ENCODE assay signal across 2 cellular contexts in the genomic region with DNA sequence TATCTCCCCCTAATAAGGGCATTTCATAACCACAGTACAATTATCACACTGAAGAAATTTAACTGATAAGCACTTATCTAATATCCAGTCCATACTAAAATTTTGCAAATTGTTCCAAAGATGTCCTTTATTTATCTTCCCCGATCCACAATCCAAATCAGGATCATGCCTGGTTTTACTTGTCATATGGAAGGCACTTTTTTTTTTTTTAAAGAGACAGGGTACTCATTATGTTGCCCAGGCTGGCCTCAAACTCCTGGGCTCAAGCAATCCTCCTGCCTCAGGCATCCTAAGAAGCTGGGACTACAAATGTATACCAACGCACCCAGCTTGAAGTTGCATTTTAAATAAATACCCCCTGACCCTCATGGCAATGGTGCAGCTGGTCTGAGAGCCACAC.
TF ChIP-seq lines count a peak whose summit lies in the region.

No MANE protein-coding gene starts in this region.

TF ChIP-seq in SK-N-SH treated with all-trans-retinoic acid at 6 μM for 48 hours, 23 proteins besides CTCF, POLR2A, EP300 and RAD21:
- TF ChIP-seq, protein P1, sequence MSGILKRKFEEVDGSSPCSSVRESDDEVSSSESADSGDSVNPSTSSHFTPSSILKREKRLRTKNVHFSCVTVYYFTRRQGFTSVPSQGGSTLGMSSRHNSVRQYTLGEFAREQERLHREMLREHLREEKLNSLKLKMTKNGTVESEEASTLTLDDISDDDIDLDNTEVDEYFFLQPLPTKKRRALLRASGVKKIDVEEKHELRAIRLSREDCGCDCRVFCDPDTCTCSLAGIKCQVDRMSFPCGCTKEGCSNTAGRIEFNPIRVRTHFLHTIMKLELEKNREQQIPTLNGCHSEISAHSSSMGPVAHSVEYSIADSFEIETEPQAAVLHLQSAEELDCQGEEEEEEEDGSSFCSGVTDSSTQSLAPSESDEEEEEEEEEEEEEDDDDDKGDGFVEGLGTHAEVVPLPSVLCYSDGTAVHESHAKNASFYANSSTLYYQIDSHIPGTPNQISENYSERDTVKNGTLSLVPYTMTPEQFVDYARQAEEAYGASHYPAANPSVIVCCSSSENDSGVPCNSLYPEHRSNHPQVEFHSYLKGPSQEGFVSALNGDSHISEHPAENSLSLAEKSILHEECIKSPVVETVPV (CRISPR knock-in tag; IDR thresholded peaks at IDR 0.05) = no peak
- no peak for TF ChIP-seq OSR1 (CRISPR knock-in tag; IDR thresholded peaks at IDR 0.05)
- TF ChIP-seq BACH2 (CRISPR knock-in tag; IDR thresholded peaks at IDR 0.05; ENCODE audit: borderline replicate concordance) = no peak
- TF ChIP-seq, protein P2, sequence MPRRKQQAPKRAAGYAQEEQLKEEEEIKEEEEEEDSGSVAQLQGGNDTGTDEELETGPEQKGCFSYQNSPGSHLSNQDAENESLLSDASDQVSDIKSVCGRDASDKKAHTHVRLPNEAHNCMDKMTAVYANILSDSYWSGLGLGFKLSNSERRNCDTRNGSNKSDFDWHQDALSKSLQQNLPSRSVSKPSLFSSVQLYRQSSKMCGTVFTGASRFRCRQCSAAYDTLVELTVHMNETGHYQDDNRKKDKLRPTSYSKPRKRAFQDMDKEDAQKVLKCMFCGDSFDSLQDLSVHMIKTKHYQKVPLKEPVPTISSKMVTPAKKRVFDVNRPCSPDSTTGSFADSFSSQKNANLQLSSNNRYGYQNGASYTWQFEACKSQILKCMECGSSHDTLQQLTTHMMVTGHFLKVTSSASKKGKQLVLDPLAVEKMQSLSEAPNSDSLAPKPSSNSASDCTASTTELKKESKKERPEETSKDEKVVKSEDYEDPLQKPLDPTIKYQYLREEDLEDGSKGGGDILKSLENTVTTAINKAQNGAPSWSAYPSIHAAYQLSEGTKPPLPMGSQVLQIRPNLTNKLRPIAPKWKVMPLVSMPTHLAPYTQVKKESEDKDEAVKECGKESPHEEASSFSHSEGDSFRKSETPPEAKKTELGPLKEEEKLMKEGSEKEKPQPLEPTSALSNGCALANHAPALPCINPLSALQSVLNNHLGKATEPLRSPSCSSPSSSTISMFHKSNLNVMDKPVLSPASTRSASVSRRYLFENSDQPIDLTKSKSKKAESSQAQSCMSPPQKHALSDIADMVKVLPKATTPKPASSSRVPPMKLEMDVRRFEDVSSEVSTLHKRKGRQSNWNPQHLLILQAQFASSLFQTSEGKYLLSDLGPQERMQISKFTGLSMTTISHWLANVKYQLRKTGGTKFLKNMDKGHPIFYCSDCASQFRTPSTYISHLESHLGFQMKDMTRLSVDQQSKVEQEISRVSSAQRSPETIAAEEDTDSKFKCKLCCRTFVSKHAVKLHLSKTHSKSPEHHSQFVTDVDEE (CRISPR knock-in tag; IDR thresholded peaks at IDR 0.05) = no peak
- no peak for TF ChIP-seq PPARA (CRISPR knock-in tag; IDR thresholded peaks at IDR 0.05; ENCODE audit: borderline replicate concordance)
- TF ChIP-seq ZNF70 (CRISPR knock-in tag; IDR thresholded peaks at IDR 0.05) = no peak
- TF ChIP-seq SNAI2 (CRISPR knock-in tag; IDR thresholded peaks at IDR 0.05) = no peak
TF ChIP-seq in SK-N-SH treated with all-trans-retinoic acid at 6 μM for 48 hours: peak in this region for 0.

TF ChIP-seq in A549, 52 proteins besides CTCF, POLR2A, EP300 and RAD21 (continued from another document):
- TF ChIP-seq, protein P3, sequence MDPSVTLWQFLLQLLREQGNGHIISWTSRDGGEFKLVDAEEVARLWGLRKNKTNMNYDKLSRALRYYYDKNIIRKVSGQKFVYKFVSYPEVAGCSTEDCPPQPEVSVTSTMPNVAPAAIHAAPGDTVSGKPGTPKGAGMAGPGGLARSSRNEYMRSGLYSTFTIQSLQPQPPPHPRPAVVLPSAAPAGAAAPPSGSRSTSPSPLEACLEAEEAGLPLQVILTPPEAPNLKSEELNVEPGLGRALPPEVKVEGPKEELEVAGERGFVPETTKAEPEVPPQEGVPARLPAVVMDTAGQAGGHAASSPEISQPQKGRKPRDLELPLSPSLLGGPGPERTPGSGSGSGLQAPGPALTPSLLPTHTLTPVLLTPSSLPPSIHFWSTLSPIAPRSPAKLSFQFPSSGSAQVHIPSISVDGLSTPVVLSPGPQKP (IDR thresholded peaks at IDR 0.05; ENCODE audit: low read depth, low read length) = no peak
- no peak for TF ChIP-seq NR3C1 (IDR thresholded peaks at IDR 0.05)
